ENCODE assay signal across 23 cellular contexts in the genomic region with DNA sequence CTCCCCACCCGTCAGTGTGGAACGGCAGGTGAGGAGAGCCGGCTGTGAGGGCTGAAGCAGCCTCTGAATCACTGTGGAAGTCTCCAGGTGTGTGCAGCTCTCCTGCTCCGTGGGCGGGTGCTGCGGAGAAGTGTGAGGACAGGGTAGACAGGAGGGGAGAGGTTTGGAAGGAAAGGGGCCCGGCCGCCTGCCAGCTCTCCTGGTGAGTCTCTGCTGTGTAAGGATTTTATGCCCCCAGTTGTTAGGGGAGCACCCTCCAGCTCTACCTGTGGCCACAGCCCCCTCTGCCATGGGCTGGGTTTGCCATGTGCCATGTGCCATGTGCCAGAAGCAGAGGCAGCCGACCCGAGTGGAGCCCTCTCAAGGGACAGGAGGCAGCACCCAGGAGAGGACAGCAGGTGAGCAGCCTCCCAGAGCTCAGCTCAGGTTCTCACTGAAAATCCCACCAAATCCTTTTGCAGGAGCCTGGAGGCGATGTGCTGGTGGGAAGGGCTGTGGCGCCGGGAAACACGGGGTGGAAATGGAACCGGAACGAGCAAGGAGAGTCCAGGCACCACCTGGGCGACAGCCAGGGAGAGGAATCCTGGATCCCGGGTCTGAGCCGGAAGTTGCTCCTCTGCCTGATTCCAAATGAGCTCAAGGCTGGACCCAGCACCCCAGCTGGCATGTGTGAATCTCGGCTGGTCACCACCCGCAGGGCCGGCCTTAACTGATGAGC.
"Had no signal": no experiment of that assay in that cellular context is flagged by ENCODE, and none has a peak within 500 bp of the region (broad histone marks: within the 10 kb centered on the region; RNA-seq: fewer than 3 reads in every experiment).

No MANE protein-coding gene starts in this region.

- H3K4me1 Mint-ChIP-seq: activated naive CD4-positive, alpha-beta T cell treated with anti-CD3 and anti-CD28 coated beads, Interleukin-2, amount 10 ng/mL, durations not matched to agents 7 days and 5 days; activated naive CD8-positive, alpha-beta T cell treated with anti-CD3 and anti-CD28 coated beads, Interleukin-2, amount 50 U/mL, for 24 hours; neural crest cell; stimulated activated naive CD8-positive, alpha-beta T cell treated with anti-CD3 and anti-CD28 coated beads, Interleukin-15, amount 100 ng/mL, for 72 hours; T-cell had no signal

- ATAC-seq: activated naive CD8-positive, alpha-beta T cell treated with anti-CD3 and anti-CD28 coated beads, Interleukin-2, amount 50 U/mL, for 24 hours; activated T-cell treated with anti-CD3 and anti-CD28 coated beads, Interleukin-2, amount 50 U/mL, for 4 hours; body of pancreas; mucosa of descending colon; SK-N-SH treated with all-trans-retinoic acid at 6 μM for 48 hours; stimulated activated naive CD8-positive, alpha-beta T cell treated with anti-CD3 and anti-CD28 coated beads, Interleukin-15, amount 100 ng/mL, for 72 hours; T-cell had no signal

- H3K27ac Mint-ChIP-seq: activated naive CD4-positive, alpha-beta T cell treated with anti-CD3 and anti-CD28 coated beads, Interleukin-2, amount 10 ng/mL, durations not matched to agents 7 days and 5 days; activated naive CD8-positive, alpha-beta T cell treated with anti-CD3 and anti-CD28 coated beads, Interleukin-2, amount 50 U/mL, for 24 hours; activated T-helper 2 cell treated with anti-CD3 and anti-CD28 coated beads, Interferon-gamma antibody, Interleukin-2, Interleukin-4, amounts not matched to agents 10 μg/mL and 5 μg/mL and 100 μg/mL, durations not matched to agents 14 hours and 24 hours and 36 hours; dendritic cell treated with granulocyte-macrophage colony-stimulating factor and Interleukin-4, amounts not matched to agents 40 ng/mL and 50 ng/mL, for 4 days; progenitor cell of endocrine pancreas; stimulated activated naive CD8-positive, alpha-beta T cell treated with anti-CD3 and anti-CD28 coated beads, Interleukin-15, amount 100 ng/mL, for 72 hours; T-cell had no signal

- H3K4me3 Mint-ChIP-seq: activated naive CD4-positive, alpha-beta T cell treated with anti-CD3 and anti-CD28 coated beads, Interleukin-2, amount 10 ng/mL, durations not matched to agents 7 days and 5 days; activated naive CD8-positive, alpha-beta T cell treated with anti-CD3 and anti-CD28 coated beads, Interleukin-2, amount 50 U/mL, for 24 hours; activated T-cell treated with anti-CD3 and anti-CD28 coated beads, Interleukin-2, amount 50 U/mL, for 4 hours; dendritic cell treated with granulocyte-macrophage colony-stimulating factor and Interleukin-4, amounts not matched to agents 40 ng/mL and 50 ng/mL, for 4 days; neural crest cell; stimulated activated naive CD8-positive, alpha-beta T cell treated with anti-CD3 and anti-CD28 coated beads, Interleukin-15, amount 100 ng/mL, for 72 hours; T-cell had no signal

- H3K36me3 ChIP-seq: cardiac muscle cell, transverse colon, uterus had no signal

- H3K27me3 ChIP-seq: body of pancreas, cardiac muscle cell, transverse colon, uterus had no signal

- H3K9me3 ChIP-seq: body of pancreas, mucosa of descending colon, transverse colon, uterus had no signal

- H3K4me3 ChIP-seq: body of pancreas, cardiac muscle cell, mucosa of descending colon, transverse colon, uterus had no signal

- H3K4me1 ChIP-seq: body of pancreas, transverse colon, uterus had no signal

- DNase-seq: activated CD4-positive, alpha-beta T cell treated with anti-CD3 and anti-CD28 coated beads for 1 hour; activated naive CD4-positive, alpha-beta T cell treated with anti-CD3 and anti-CD28 coated beads, Interleukin-2, amount 10 ng/mL, durations not matched to agents 7 days and 5 days; activated naive CD8-positive, alpha-beta T cell treated with anti-CD3 and anti-CD28 coated beads, Interleukin-2, amount 50 U/mL, for 24 hours; activated T-cell treated with anti-CD3 and anti-CD28 coated beads, Interleukin-2, amount 50 U/mL, for 4 hours; effector CD8-positive, alpha-beta T cell; erythroblast; foreskin fibroblast; kidney glomerular epithelial cell; mesenchymal stem cell; retina; stimulated activated CD4-positive, alpha-beta T cell treated with anti-CD3 and anti-CD28 coated beads, Interleukin-1b, Interleukin-23, amount 100 ng/mL, for 48 hours; stimulated activated naive CD8-positive, alpha-beta T cell treated with anti-CD3 and anti-CD28 coated beads, Interleukin-15, amount 100 ng/mL, for 72 hours; T-cell; transverse colon; uterus had no signal

- H3K27me3 Mint-ChIP-seq: activated naive CD4-positive, alpha-beta T cell treated with anti-CD3 and anti-CD28 coated beads, Interleukin-2, amount 10 ng/mL, durations not matched to agents 7 days and 5 days; activated naive CD8-positive, alpha-beta T cell treated with anti-CD3 and anti-CD28 coated beads, Interleukin-2, amount 50 U/mL, for 24 hours; dendritic cell treated with granulocyte-macrophage colony-stimulating factor and Interleukin-4, amounts not matched to agents 40 ng/mL and 50 ng/mL, for 4 days had no signal

- H3K27ac ChIP-seq: body of pancreas, cardiac muscle cell, transverse colon, uterus had no signal

- H3K36me3 Mint-ChIP-seq: activated naive CD4-positive, alpha-beta T cell treated with anti-CD3 and anti-CD28 coated beads, Interleukin-2, amount 10 ng/mL, durations not matched to agents 7 days and 5 days; T-cell had no signal

- H3K9me3 Mint-ChIP-seq: activated naive CD4-positive, alpha-beta T cell treated with anti-CD3 and anti-CD28 coated beads, Interleukin-2, amount 10 ng/mL, durations not matched to agents 7 days and 5 days; activated naive CD8-positive, alpha-beta T cell treated with anti-CD3 and anti-CD28 coated beads, Interleukin-2, amount 50 U/mL, for 24 hours; activated T-cell treated with anti-CD3 and anti-CD28 coated beads, Interleukin-2, amount 50 U/mL, for 4 hours; activated T-helper 2 cell treated with anti-CD3 and anti-CD28 coated beads, Interferon-gamma antibody, Interleukin-2, Interleukin-4, amounts not matched to agents 10 μg/mL and 5 μg/mL and 100 μg/mL, durations not matched to agents 14 hours and 24 hours and 36 hours; dendritic cell treated with granulocyte-macrophage colony-stimulating factor and Interleukin-4, amounts not matched to agents 40 ng/mL and 50 ng/mL, for 4 days; neural crest cell; stimulated activated naive CD8-positive, alpha-beta T cell treated with anti-CD3 and anti-CD28 coated beads, Interleukin-15, amount 100 ng/mL, for 72 hours; T-cell had no signal
